In genomic region chrX:120365320-120365719, GRCh38 we compare ENCODE assay signal across 8 cellular contexts. TPM values are rescaled to one million over a fixed set of nuclear protein-coding genes. Genes with fewer than 3 reads are reported as not detected.
DNase-seq lines count a peak whose midpoint lies in the region; TF ChIP-seq lines count a peak whose summit lies in the region.

No MANE protein-coding gene starts in this region.

- WGBS in sigmoid colon, 2 donors = 8 to 28% methylated on average over 2 of the region's 2 CpGs

- TF ChIP-seq POLR2A in sigmoid colon (IDR thresholded peaks at IDR 0.05) = no peak

- no peak overlapping the region for H3K4me2 ChIP-seq in DOHH2 (ENCODE audit: low read length)

- DNase-seq in H4 (ENCODE audit: low spot score) (peak; percentile 6), OCI-M1 (lab: John Stamatoyannopoulos, UW) (peak; percentile 62), iPS-NIHi11 (ENCODE audit: low spot score) (peak; percentile 44), sigmoid colon (no peak), NOMO-1 (lab: John Stamatoyannopoulos, UW; ENCODE audit: unreplicated experiment in 2 of 2) (no peak)
- DNase-seq in activated naive CD4-positive, alpha-beta T cell treated with anti-CD3 and anti-CD28 coated beads, Interleukin-2, amount 50 U/mL, for 16 hours = peak; percentile 48
- DNase-seq in stimulated activated CD4-positive, alpha-beta T cell treated with anti-CD3 and anti-CD28 coated beads, Interleukin-4, amount 100 ng/mL, for 24 hours = peak; percentile 35

- H3K27me3 ChIP-seq in DOHH2 (ENCODE audit: control insufficient read depth, low read length) (no peaks in the 10 kb centered on the region), sigmoid colon (no peaks in the 10 kb centered on the region)

- H3F3A ChIP-seq in DOHH2 (ENCODE audit: control insufficient read depth, insufficient read depth) = no peaks in the 10 kb centered on the region

- intact Hi-C loops in sigmoid colon (cut with DNase I) = no loop called here

- H3K36me3 ChIP-seq in DOHH2 (ENCODE audit: control insufficient read depth, low read length) (no peaks in the 10 kb centered on the region), sigmoid colon (no peaks in the 10 kb centered on the region)

- TF ChIP-seq CTCF in DOHH2 (IDR thresholded peaks at IDR 0.05; ENCODE audit: low read depth, low read length, poor library complexity, severe bottlenecking) (peak; percentile 58), sigmoid colon (IDR thresholded peaks at IDR 0.05) (peak in 1 of 4 experiments; percentile 24)

- H4K20me1 ChIP-seq in DOHH2 (ENCODE audit: control insufficient read depth, insufficient read depth, low read depth, low read length) = no peaks in the 10 kb centered on the region

- no peaks in the 10 kb centered on the region for H3K4me1 ChIP-seq in DOHH2 (ENCODE audit: control insufficient read depth, low read length)
- H3K4me1 ChIP-seq in sigmoid colon = no peaks in the 10 kb centered on the region

- H3K9me3 ChIP-seq in DOHH2 (ENCODE audit: control insufficient read depth, insufficient read depth, low read length) = no peaks in the 10 kb centered on the region
- H3K9me3 ChIP-seq in sigmoid colon = no peaks in the 10 kb centered on the region

- no peak for TF ChIP-seq EP300 in sigmoid colon (IDR thresholded peaks at IDR 0.05)

- H3K4me3 ChIP-seq in DOHH2 (ENCODE audit: low read length) (no peak overlapping the region), sigmoid colon (no peak overlapping the region)

- no peak overlapping the region for H3K27ac ChIP-seq in DOHH2 (ENCODE audit: low read depth, low read length)
- H3K27ac ChIP-seq in sigmoid colon = no peak overlapping the region

- H3K9me2 ChIP-seq in DOHH2 (replicated peaks; ENCODE audit: control insufficient read depth, low read length) = no peaks in the 10 kb centered on the region

- H3K79me2 ChIP-seq in DOHH2 (ENCODE audit: control insufficient read depth, low read length) = no peaks in the 10 kb centered on the region

RNA-seq across cellular contexts. Expression of gene ATP1B4, which starts 3.4 kb away (rescaled TPM):
- not detected in 2 replicates for total RNA-seq in H4 (2014; rRNA removed; shearing (Covaris generic))
- not detected for total RNA-seq in sigmoid colon
- polyA plus RNA-seq in sigmoid colon = not detected

RNA-seq across cellular contexts. Expression of gene TMEM255A, which starts 54.1 kb away (rescaled TPM):
- total RNA-seq in H4 (2014; rRNA removed; shearing (Covaris generic)) = 4.0 and 4.2 TPM in 2 replicates
- total RNA-seq in sigmoid colon = 1 to 10 TPM; 1.5 to 5.9 (median 4.3) TPM
- polyA plus RNA-seq in sigmoid colon = 1 to 10 TPM in 2 of 3 donors, under 1 TPM in 1; 0.69 to 4.2 (median 1.8) TPM

Comparison
In these comparisons a context has a peak if more than half of its experiments do, and no peak if none do; other contexts are left out.
1. DNase-seq: peak in H4 (single experiment), OCI-M1 (single experiment), activated naive CD4-positive, alpha-beta T cell treated with anti-CD3 and anti-CD28 coated beads, Interleukin-2, amount 50 U/mL, for 16 hours (single experiment), iPS-NIHi11 (single experiment) and stimulated activated CD4-positive, alpha-beta T cell treated with anti-CD3 and anti-CD28 coated beads, Interleukin-4, amount 100 ng/mL, for 24 hours (single experiment); none in sigmoid colon (single experiment) and NOMO-1 (0 of 2).